1 cellular context compared by ENCODE assay signal in the genomic region with DNA sequence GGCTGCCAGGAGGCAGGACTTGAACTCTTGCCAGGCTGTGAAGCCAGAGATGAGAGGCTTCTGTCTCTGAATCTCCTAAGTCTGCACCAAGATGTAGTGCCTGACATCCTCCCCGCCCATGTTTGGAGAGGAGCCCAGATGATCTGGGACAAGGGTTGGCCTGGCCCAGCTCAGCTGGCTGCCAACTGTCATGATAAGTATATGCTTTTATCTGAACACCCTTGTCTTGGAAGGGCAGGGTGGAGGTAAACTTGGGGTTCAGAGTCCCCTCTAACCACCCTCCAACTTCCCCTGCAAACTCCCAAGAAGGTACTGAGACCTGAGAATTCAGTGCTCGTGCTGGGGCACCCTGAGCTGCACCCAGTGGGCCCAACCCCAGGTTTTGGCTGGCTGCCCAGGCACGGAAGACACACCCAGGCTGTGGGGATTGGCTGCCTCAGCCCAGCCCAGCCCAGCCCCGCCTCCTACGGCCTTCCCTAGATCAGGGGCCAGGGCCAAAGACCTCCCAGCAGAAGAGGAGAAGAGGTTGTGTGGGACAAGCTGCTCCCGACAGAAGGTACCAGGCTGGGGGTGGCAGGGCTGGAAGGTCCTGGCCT.
TF ChIP-seq lines count a peak whose summit lies in the region.

A gene with protein sequence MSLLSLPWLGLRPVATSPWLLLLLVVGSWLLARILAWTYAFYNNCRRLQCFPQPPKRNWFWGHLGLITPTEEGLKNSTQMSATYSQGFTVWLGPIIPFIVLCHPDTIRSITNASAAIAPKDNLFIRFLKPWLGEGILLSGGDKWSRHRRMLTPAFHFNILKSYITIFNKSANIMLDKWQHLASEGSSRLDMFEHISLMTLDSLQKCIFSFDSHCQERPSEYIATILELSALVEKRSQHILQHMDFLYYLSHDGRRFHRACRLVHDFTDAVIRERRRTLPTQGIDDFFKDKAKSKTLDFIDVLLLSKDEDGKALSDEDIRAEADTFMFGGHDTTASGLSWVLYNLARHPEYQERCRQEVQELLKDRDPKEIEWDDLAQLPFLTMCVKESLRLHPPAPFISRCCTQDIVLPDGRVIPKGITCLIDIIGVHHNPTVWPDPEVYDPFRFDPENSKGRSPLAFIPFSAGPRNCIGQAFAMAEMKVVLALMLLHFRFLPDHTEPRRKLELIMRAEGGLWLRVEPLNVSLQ (plus strand): TSS at position 508 of the 596 bp plus-strand sequence. CDS start 443 bp downstream, outside the sequence.

TF ChIP-seq in WTC11, 78 proteins besides CTCF, POLR2A, EP300 and RAD21 (continued from another document):
- TF ChIP-seq, protein P1, sequence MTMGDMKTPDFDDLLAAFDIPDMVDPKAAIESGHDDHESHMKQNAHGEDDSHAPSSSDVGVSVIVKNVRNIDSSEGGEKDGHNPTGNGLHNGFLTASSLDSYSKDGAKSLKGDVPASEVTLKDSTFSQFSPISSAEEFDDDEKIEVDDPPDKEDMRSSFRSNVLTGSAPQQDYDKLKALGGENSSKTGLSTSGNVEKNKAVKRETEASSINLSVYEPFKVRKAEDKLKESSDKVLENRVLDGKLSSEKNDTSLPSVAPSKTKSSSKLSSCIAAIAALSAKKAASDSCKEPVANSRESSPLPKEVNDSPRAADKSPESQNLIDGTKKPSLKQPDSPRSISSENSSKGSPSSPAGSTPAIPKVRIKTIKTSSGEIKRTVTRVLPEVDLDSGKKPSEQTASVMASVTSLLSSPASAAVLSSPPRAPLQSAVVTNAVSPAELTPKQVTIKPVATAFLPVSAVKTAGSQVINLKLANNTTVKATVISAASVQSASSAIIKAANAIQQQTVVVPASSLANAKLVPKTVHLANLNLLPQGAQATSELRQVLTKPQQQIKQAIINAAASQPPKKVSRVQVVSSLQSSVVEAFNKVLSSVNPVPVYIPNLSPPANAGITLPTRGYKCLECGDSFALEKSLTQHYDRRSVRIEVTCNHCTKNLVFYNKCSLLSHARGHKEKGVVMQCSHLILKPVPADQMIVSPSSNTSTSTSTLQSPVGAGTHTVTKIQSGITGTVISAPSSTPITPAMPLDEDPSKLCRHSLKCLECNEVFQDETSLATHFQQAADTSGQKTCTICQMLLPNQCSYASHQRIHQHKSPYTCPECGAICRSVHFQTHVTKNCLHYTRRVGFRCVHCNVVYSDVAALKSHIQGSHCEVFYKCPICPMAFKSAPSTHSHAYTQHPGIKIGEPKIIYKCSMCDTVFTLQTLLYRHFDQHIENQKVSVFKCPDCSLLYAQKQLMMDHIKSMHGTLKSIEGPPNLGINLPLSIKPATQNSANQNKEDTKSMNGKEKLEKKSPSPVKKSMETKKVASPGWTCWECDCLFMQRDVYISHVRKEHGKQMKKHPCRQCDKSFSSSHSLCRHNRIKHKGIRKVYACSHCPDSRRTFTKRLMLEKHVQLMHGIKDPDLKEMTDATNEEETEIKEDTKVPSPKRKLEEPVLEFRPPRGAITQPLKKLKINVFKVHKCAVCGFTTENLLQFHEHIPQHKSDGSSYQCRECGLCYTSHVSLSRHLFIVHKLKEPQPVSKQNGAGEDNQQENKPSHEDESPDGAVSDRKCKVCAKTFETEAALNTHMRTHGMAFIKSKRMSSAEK (CRISPR knock-in tag; IDR thresholded peaks at IDR 0.05; ENCODE audit: borderline replicate concordance), result no peak
- TF ChIP-seq IRF2 (CRISPR knock-in tag; IDR thresholded peaks at IDR 0.05; ENCODE audit: borderline replicate concordance, low read depth), result no peak
- TF ChIP-seq, protein P2, sequence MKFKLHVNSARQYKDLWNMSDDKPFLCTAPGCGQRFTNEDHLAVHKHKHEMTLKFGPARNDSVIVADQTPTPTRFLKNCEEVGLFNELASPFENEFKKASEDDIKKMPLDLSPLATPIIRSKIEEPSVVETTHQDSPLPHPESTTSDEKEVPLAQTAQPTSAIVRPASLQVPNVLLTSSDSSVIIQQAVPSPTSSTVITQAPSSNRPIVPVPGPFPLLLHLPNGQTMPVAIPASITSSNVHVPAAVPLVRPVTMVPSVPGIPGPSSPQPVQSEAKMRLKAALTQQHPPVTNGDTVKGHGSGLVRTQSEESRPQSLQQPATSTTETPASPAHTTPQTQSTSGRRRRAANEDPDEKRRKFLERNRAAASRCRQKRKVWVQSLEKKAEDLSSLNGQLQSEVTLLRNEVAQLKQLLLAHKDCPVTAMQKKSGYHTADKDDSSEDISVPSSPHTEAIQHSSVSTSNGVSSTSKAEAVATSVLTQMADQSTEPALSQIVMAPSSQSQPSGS (CRISPR knock-in tag; IDR thresholded peaks at IDR 0.05; ENCODE audit: borderline replicate concordance, low read depth), result no peak
- TF ChIP-seq JAZF1 (CRISPR knock-in tag; IDR thresholded peaks at IDR 0.05), result no peak
- TF ChIP-seq, protein P3, sequence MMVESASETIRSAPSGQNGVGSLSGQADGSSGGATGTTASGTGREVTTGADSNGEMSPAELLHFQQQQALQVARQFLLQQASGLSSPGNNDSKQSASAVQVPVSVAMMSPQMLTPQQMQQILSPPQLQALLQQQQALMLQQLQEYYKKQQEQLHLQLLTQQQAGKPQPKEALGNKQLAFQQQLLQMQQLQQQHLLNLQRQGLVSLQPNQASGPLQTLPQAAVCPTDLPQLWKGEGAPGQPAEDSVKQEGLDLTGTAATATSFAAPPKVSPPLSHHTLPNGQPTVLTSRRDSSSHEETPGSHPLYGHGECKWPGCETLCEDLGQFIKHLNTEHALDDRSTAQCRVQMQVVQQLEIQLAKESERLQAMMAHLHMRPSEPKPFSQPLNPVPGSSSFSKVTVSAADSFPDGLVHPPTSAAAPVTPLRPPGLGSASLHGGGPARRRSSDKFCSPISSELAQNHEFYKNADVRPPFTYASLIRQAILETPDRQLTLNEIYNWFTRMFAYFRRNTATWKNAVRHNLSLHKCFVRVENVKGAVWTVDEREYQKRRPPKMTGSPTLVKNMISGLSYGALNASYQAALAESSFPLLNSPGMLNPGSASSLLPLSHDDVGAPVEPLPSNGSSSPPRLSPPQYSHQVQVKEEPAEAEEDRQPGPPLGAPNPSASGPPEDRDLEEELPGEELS (CRISPR knock-in tag; IDR thresholded peaks at IDR 0.05), result no peak
